9 cellular contexts compared by ENCODE assay signal in genomic region chr2:230658877-230659652, GRCh38. TPM values are rescaled to one million over a fixed set of nuclear protein-coding genes. Genes with fewer than 3 reads are reported as not detected.
DNase-seq lines count a peak whose midpoint lies in the region; ATAC-seq and TF ChIP-seq lines count a peak whose summit lies in the region.
"Had no signal": no experiment of that assay in that cellular context is flagged by ENCODE, and none has a peak within 500 bp of the region (broad histone marks: within the 10 kb centered on the region; RNA-seq: fewer than 3 reads in every experiment).

No MANE protein-coding gene starts in this region.

- WGBS in adrenal gland, 4 donors = 65 to 89% (median 78%) methylated on average over 8 to 11 of the region's 11 CpGs

- no peaks in the 10 kb centered on the region for H3K9me3 Mint-ChIP-seq in CD8-positive, alpha-beta T cell
- no peaks in the 10 kb centered on the region for H3K9me3 Mint-ChIP-seq in stimulated activated naive B cell treated with anti-CD40 and anti-IgM and Interleukin-4, amounts not matched to agents 10 μg/mL and 1 μg/mL and 100 μg/mL, for 72 hours

- H3K9me3 ChIP-seq in CD8-positive, alpha-beta T cell (ENCODE audit: low read length) = no peaks in the 10 kb centered on the region
- H3K9me3 ChIP-seq in KOPT-K1 (ENCODE audit: insufficient read depth, low read length, poor library complexity, severe bottlenecking) (no peaks in the 10 kb centered on the region), adrenal gland (replicated peaks in 1 of 3) (no peaks in the 10 kb centered on the region), right atrium auricular region (no peaks in the 10 kb centered on the region)

- peak overlapping the region; percentile 91 for H3K27ac Mint-ChIP-seq in CD8-positive, alpha-beta T cell
- H3K27ac Mint-ChIP-seq in stimulated activated naive B cell treated with anti-CD40 and anti-IgM and Interleukin-4, amounts not matched to agents 10 μg/mL and 1 μg/mL and 100 μg/mL, for 72 hours = peak overlapping the region; percentile 96

- CTCF ChIA-PET in CD8-positive, alpha-beta T cell (lab: Charles Lee) = interaction anchor here (0.5 to 2.8 kb wide), 4 partner anchors 10 to 139 kb away, joined by 3 to 8 read pairs (median 6); no protein-coding TSS in a partner anchor

- TF ChIP-seq CTCF in CD8-positive, alpha-beta T cell (IDR thresholded peaks at IDR 0.05) = no peak
- TF ChIP-seq CTCF in adrenal gland (IDR thresholded peaks at IDR 0.05) (no peak), right atrium auricular region (IDR thresholded peaks at IDR 0.05) (no peak)

- peak in 3 of 7 experiments; percentile 20 to 47 (median 27) for DNase-seq in CD8-positive, alpha-beta T cell
- DNase-seq in adrenal gland = no peak
- DNase-seq in stimulated activated naive B cell treated with anti-CD40 and anti-IgM and Interleukin-4, amounts not matched to agents 10 μg/mL and 1 μg/mL and 100 μg/mL, for 72 hours = peak; percentile 69
- no peak for DNase-seq in right atrium auricular region (ENCODE audit: low spot score)
- no peak for DNase-seq in DMS79 treated with DMSO at 0.1 percent for 48 hours (lab: John Stamatoyannopoulos, UW)
- DNase-seq in NCI-H2081 treated with DMSO at 0.1 percent for 48 hours (lab: John Stamatoyannopoulos, UW) = no peak

- no peak overlapping the region for H3K27ac ChIP-seq in CD8-positive, alpha-beta T cell (ENCODE audit: low read depth, low read length)
- peak overlapping the region; percentile 99 for H3K27ac ChIP-seq in KOPT-K1 (ENCODE audit: low read depth, low read length, poor library complexity, severe bottlenecking)
- H3K27ac ChIP-seq in adrenal gland = peak overlapping the region in 3 of 5 donors; percentile 53 to 86 (median 56)
- peak overlapping the region in 1 of 2 donors; percentile 48 for H3K27ac ChIP-seq in right atrium auricular region
- H3K27ac ChIP-seq: parathyroid adenoma had no signal

- H3K27me3 ChIP-seq in CD8-positive, alpha-beta T cell (ENCODE audit: insufficient read depth, low read length) = no peaks in the 10 kb centered on the region
- H3K27me3 ChIP-seq in adrenal gland = no peaks in the 10 kb centered on the region
- no peaks in the 10 kb centered on the region for H3K27me3 ChIP-seq in right atrium auricular region

- no peak for TF ChIP-seq POLR2A in adrenal gland (IDR thresholded peaks at IDR 0.05)

- peaks cover 78% of the 10 kb centered on the region for H3K4me1 ChIP-seq in CD8-positive, alpha-beta T cell (ENCODE audit: insufficient read depth, low read length)
- H3K4me1 ChIP-seq in adrenal gland (replicated peaks in 1 of 2) (no peaks in the 10 kb centered on the region), right atrium auricular region (peaks cover 0 to 20% of the 10 kb centered on the region in 2 donors)
- H3K4me1 ChIP-seq: parathyroid adenoma had no signal

- peaks cover 84% of the 10 kb centered on the region for H3K4me1 Mint-ChIP-seq in CD8-positive, alpha-beta T cell (ENCODE audit: low read depth)
- H3K4me1 Mint-ChIP-seq in stimulated activated naive B cell treated with anti-CD40 and anti-IgM and Interleukin-4, amounts not matched to agents 10 μg/mL and 1 μg/mL and 100 μg/mL, for 72 hours = peaks cover 50 to 77% of the 10 kb centered on the region in 2 donors

- peak overlapping the region; percentile 56 for H3K4me3 Mint-ChIP-seq in CD8-positive, alpha-beta T cell
- peak overlapping the region; percentile 74 to 76 for H3K4me3 Mint-ChIP-seq in stimulated activated naive B cell treated with anti-CD40 and anti-IgM and Interleukin-4, amounts not matched to agents 10 μg/mL and 1 μg/mL and 100 μg/mL, for 72 hours

- no peaks in the 10 kb centered on the region for H3K36me3 ChIP-seq in CD8-positive, alpha-beta T cell (ENCODE audit: insufficient read depth, low read length)
- H3K36me3 ChIP-seq in KOPT-K1 (ENCODE audit: insufficient read depth, low read length) (no peaks in the 10 kb centered on the region), adrenal gland (replicated peaks in 1 of 2) (no peaks in the 10 kb centered on the region), right atrium auricular region (no peaks in the 10 kb centered on the region)

- no peaks in the 10 kb centered on the region for H3K27me3 Mint-ChIP-seq in CD8-positive, alpha-beta T cell (ENCODE audit: low read depth)
- H3K27me3 Mint-ChIP-seq in stimulated activated naive B cell treated with anti-CD40 and anti-IgM and Interleukin-4, amounts not matched to agents 10 μg/mL and 1 μg/mL and 100 μg/mL, for 72 hours = no peaks in the 10 kb centered on the region

- ATAC-seq in CD8-positive, alpha-beta T cell = peak; percentile 47
- peak; percentile 50 for ATAC-seq in GM21447 (IDR thresholded peaks at IDR 0.05; ENCODE audit: unreplicated experiment)
- peak; percentile 75 to 77 for ATAC-seq in stimulated activated naive B cell treated with anti-CD40 and anti-IgM and Interleukin-4, amounts not matched to agents 10 μg/mL and 1 μg/mL and 100 μg/mL, for 72 hours (replicated peaks)

- POLR2A ChIA-PET in CD8-positive, alpha-beta T cell (lab: Charles Lee) = interaction anchor here (2.7 kb wide), 1 partner anchor 16 kb away, joined by 10 read pairs; no protein-coding TSS in a partner anchor

- no peaks in the 10 kb centered on the region for H3K36me3 Mint-ChIP-seq in CD8-positive, alpha-beta T cell
- H3K36me3 Mint-ChIP-seq in stimulated activated naive B cell treated with anti-CD40 and anti-IgM and Interleukin-4, amounts not matched to agents 10 μg/mL and 1 μg/mL and 100 μg/mL, for 72 hours = no peaks in the 10 kb centered on the region

- intact Hi-C loops in CD8-positive, alpha-beta T cell (cut with DNase I, micrococcal nuclease) = no loop called here
- intact Hi-C loops in adrenal gland (cut with DNase I) = no loop called here

- peak overlapping the region; percentile 23 for H3K4me3 ChIP-seq in CD8-positive, alpha-beta T cell (ENCODE audit: low read depth, low read length)
- H3K4me3 ChIP-seq in adrenal gland (no peak overlapping the region), right atrium auricular region (no peak overlapping the region)

RNA-seq across cellular contexts. Expression of gene CAB39, which starts 53.6 kb away (rescaled TPM):
- 10 to 100 TPM; 36.4 to 42.6 TPM for total RNA-seq in CD8-positive, alpha-beta T cell
- total RNA-seq in adrenal gland (10 to 100 TPM; 47.1 to 96.1 (median 58.6) TPM), right atrium auricular region (10 to 100 TPM; 66.1 to 81.5 TPM)
- polyA plus RNA-seq in adrenal gland = 10 to 100 TPM; 10.5 to 65.8 (median 19.5) TPM
